ENCODE assay signal across 20 cellular contexts in the genomic region with DNA sequence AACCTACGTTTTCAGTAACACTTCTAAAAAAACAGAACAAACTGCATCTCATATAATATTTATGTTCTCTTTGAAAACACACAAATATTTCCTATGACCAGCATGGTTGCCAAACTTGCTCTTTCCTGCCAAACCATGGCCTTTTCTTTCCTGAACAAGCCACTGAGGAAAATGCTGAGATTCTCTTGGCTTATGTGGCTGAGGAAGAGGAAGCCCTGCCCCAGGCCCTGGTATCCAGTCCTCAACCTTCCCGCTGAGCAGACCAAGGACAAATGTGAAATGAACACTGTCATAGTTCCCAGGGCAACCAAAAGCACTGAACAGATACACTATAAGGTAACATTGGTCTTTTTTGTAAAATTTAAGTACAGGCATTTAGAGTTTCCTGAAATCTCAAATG. TPM values are rescaled to one million over a fixed set of nuclear protein-coding genes. Genes with fewer than 3 reads are reported as not detected.
DNase-seq lines count a peak whose midpoint lies in the region; ATAC-seq, FAIRE-seq and TF ChIP-seq lines count a peak whose summit lies in the region.
"Had no signal": no experiment of that assay in that cellular context is flagged by ENCODE, and none has a peak within 500 bp of the region (broad histone marks: within the 10 kb centered on the region; RNA-seq: fewer than 3 reads in every experiment).

No MANE protein-coding gene starts in this region.

- H3T11ph ChIP-seq in H9 (ENCODE audit: low read length) = no peak overlapping the region

- TF ChIP-seq POLR2A in endothelial cell of umbilical vein (IDR thresholded peaks at IDR 0.05; ENCODE audit: low read depth, low read length) (no peak), uterus (IDR thresholded peaks at IDR 0.05) (no peak)

- H3K9me3 ChIP-seq in right cardiac atrium (ENCODE audit: control insufficient read depth, low read length) (peaks cover 2% of the 10 kb centered on the region), endothelial cell of umbilical vein (replicated peaks; ENCODE audit: control insufficient read depth, insufficient read depth, low read length) (no peaks in the 10 kb centered on the region), uterus (no peaks in the 10 kb centered on the region), H9 (ENCODE audit: control insufficient read depth, low read depth, low read length) (peaks cover 11% of the 10 kb centered on the region)
- H3K9me3 ChIP-seq: Caco-2 had no signal

- ATAC-seq in right cardiac atrium (peak; percentile 55 to 79), Right ventricle myocardium superior (ENCODE audit: poor library complexity) (no peak)
- ATAC-seq: GM12878 had no signal

- TF ChIP-seq CTCF in endothelial cell of umbilical vein (IDR thresholded peaks at IDR 0.05; ENCODE audit: extremely low read depth in 1 of 2, insufficient read depth in 1 of 2, low read depth in 1 of 2, low read length in 2 of 2) = no peak
- TF ChIP-seq CTCF in nephron (IDR thresholded peaks at IDR 0.05; ENCODE audit: unreplicated experiment in 3 of 3) = no peak
- TF ChIP-seq CTCF in uterus (IDR thresholded peaks at IDR 0.05) = no peak
- no peak for TF ChIP-seq CTCF in H9 (conservative IDR thresholded peaks at IDR 0.05)

- H3K27ac Mint-ChIP-seq in nephron = peak overlapping the region; percentile 33 to 72 (median 52)
- H3K27ac Mint-ChIP-seq in H9 = no peak overlapping the region

- FAIRE-seq in endothelial cell of umbilical vein (lab: Jason Lieb, UNC) = peak; percentile 74
- FAIRE-seq: GM12878, GM19239 had no signal

- no peak overlapping the region for H3K56ac ChIP-seq in H9 (ENCODE audit: insufficient read length, low read depth, low read length)

- no peak overlapping the region for H4K5ac ChIP-seq in H9 (ENCODE audit: insufficient read length, low read depth, low read length)

- no peak overlapping the region for H4K91ac ChIP-seq in H9 (ENCODE audit: insufficient read length, low read depth, low read length)

- no peaks in the 10 kb centered on the region for H3K79me1 ChIP-seq in H9 (ENCODE audit: insufficient read depth, low read depth, low read length, poor library complexity, severe bottlenecking)

- dilution Hi-C loops in endothelial cell of umbilical vein (cut with MboI; ENCODE audit: extremely low pct_ligation_motif_present, low sequenced_read_pairs) = no loop called here

- no peak overlapping the region for H3K4me3 Mint-ChIP-seq in nephron
- no peak overlapping the region for H3K4me3 Mint-ChIP-seq in H9

- intact Hi-C loops in right cardiac atrium (cut with DNase I) = no loop called here
- intact Hi-C loops in Right ventricle myocardium superior (cut with DNase I) = no loop called here
- intact Hi-C loops in endothelial cell of umbilical vein (cut with micrococcal nuclease) = no loop called here
- intact Hi-C loops in uterus (cut with DNase I; ENCODE audit: low total_unique reads) = no loop called here

- H3K4me3 ChIP-seq in right cardiac atrium (ENCODE audit: low read length) (no peak overlapping the region), endothelial cell of umbilical vein (replicated peaks in 1 of 3; ENCODE audit: insufficient read depth in 1 of 3, low read depth in 1 of 3, low read length in 3 of 3) (no peak overlapping the region), uterus (no peak overlapping the region)
- H3K4me3 ChIP-seq: GM12878, SJSA1 had no signal

- no peak overlapping the region for H3K14ac ChIP-seq in H9 (ENCODE audit: insufficient read depth, low read length)

- peaks cover 57% of the 10 kb centered on the region for H3K36me3 Mint-ChIP-seq in nephron (ENCODE audit: low read depth)
- H3K36me3 Mint-ChIP-seq in H9 (ENCODE audit: insufficient read depth in 1 of 3, low read depth in 3 of 3) = peaks cover 13 to 23% (median 15%) of the 10 kb centered on the region in 3 experiments

- no peaks in the 10 kb centered on the region for H3K23me2 ChIP-seq in H9 (ENCODE audit: insufficient read length, low read depth, low read length, poor library complexity, severe bottlenecking)

- H3K27ac ChIP-seq in right cardiac atrium (ENCODE audit: low read length) (no peak overlapping the region), endothelial cell of umbilical vein (ENCODE audit: insufficient read depth, low read depth, low read length) (no peak overlapping the region), uterus (peak overlapping the region; percentile 22 to 65), H9 (ENCODE audit: insufficient read length, low read depth, low read length) (no peak overlapping the region)
- H3K27ac ChIP-seq: C4-2B, SJSA1 had no signal

- H2BK12ac ChIP-seq in H9 (ENCODE audit: insufficient read length, low read depth, low read length) = no peak overlapping the region

- H3K18ac ChIP-seq in H9 (ENCODE audit: insufficient read length, low read depth, low read length) = no peak overlapping the region

- H2AFZ ChIP-seq in endothelial cell of umbilical vein (ENCODE audit: low read depth, low read length) (no peak overlapping the region), H9 (ENCODE audit: low read length) (no peak overlapping the region)

- WGBS in right cardiac atrium = 57% methylated on average over 2 of the region's 2 CpGs
- no CpG with 5 or more reads among the region's 2 CpGs for WGBS in H9 (ENCODE audit: extremely low coverage, insufficient read length, low lambda C conversion rate)

- no peaks in the 10 kb centered on the region for H4K20me1 ChIP-seq in endothelial cell of umbilical vein (replicated peaks; ENCODE audit: control insufficient read depth, extremely low read depth, insufficient read depth, low read length)
- no peaks in the 10 kb centered on the region for H4K20me1 ChIP-seq in H9 (ENCODE audit: control insufficient read depth, insufficient read depth, insufficient read length)

- H2AK5ac ChIP-seq in H9 (ENCODE audit: insufficient read length, low read length) = no peak overlapping the region

- no peak overlapping the region for H3K4ac ChIP-seq in H9 (ENCODE audit: low read depth, low read length)

- H3K27me3 Mint-ChIP-seq in nephron (ENCODE audit: low read depth) = no peaks in the 10 kb centered on the region
- no peaks in the 10 kb centered on the region for H3K27me3 Mint-ChIP-seq in H9 (ENCODE audit: low read depth)

- peaks cover 24% of the 10 kb centered on the region for H3K4me1 Mint-ChIP-seq in nephron
- no peaks in the 10 kb centered on the region for H3K4me1 Mint-ChIP-seq in H9

- H3K9me1 ChIP-seq in endothelial cell of umbilical vein (replicated peaks; ENCODE audit: control insufficient read depth, extremely low read depth, insufficient read depth, low read length) = no peaks in the 10 kb centered on the region

- no peak overlapping the region for H2BK15ac ChIP-seq in H9 (ENCODE audit: low read depth, low read length)

- peaks cover 19 to 21% of the 10 kb centered on the region in 2 experiments for H3K36me3 ChIP-seq in endothelial cell of umbilical vein (ENCODE audit: control insufficient read depth in 2 of 2, extremely low read depth in 1 of 2, insufficient read depth in 2 of 2, low read length in 2 of 2)
- H3K36me3 ChIP-seq in uterus = no peaks in the 10 kb centered on the region

- peaks cover 8% of the 10 kb centered on the region for H3K79me2 ChIP-seq in endothelial cell of umbilical vein (ENCODE audit: control insufficient read depth, insufficient read depth, low read length)
- no peaks in the 10 kb centered on the region for H3K79me2 ChIP-seq in H9 (ENCODE audit: insufficient read depth, low read length)

- H4K8ac ChIP-seq in H9 (replicated peaks; ENCODE audit: insufficient read length, low read depth, low read length) = no peak overlapping the region

- POLR2A ChIA-PET in endothelial cell of umbilical vein (lab: Charles Lee) = no interaction called here

- H3K27me3 ChIP-seq in right cardiac atrium (ENCODE audit: control insufficient read depth, insufficient read depth) = no peaks in the 10 kb centered on the region
- no peaks in the 10 kb centered on the region for H3K27me3 ChIP-seq in endothelial cell of umbilical vein (ENCODE audit: control insufficient read depth in 2 of 2, insufficient read depth in 2 of 2, low read length in 2 of 2)
- H3K27me3 ChIP-seq in uterus = no peaks in the 10 kb centered on the region
- H3K27me3 ChIP-seq in H9 (ENCODE audit: insufficient read depth, low read length) = no peaks in the 10 kb centered on the region
- H3K27me3 ChIP-seq: SJSA1 had no signal

- no TSS peak for BruUV-seq in endothelial cell of umbilical vein (replicated peaks; lab: Mats Ljungman, UMichigan)

- no peak for DNase-seq in right cardiac atrium
- DNase-seq in Right ventricle myocardium superior = no peak
- peak; percentile 80 for DNase-seq in endothelial cell of umbilical vein (ENCODE audit: low read depth, low spot score)
- peak in 1 of 2 donors; percentile 46 for DNase-seq in uterus
- DNase-seq in H9 = no peak
- no peak for DNase-seq in NCI-H2029 treated with DMSO at 0.1 percent for 48 hours (lab: John Stamatoyannopoulos, UW)
- no peak for DNase-seq in NCI-H1436 treated with DMSO at 0.1 percent for 48 hours (lab: John Stamatoyannopoulos, UW)
- DNase-seq: 8988T, Caco-2, DMS53, Kasumi-1, NCI-H1105 treated with DMSO at 0.1 percent for 48 hours, NCI-H1930, NCI-H510A treated with DMSO at 0.1 percent for 48 hours, RPMI8226 had no signal

- H3K4me2 ChIP-seq in endothelial cell of umbilical vein (ENCODE audit: insufficient read depth, low read length) = no peak overlapping the region
- H3K4me2 ChIP-seq in H9 (ENCODE audit: insufficient read depth, insufficient read length, low read length) = no peak overlapping the region

- no peak overlapping the region for H2BK5ac ChIP-seq in H9 (ENCODE audit: insufficient read length, low read length)

- H2BK20ac ChIP-seq in H9 (ENCODE audit: low read depth, low read length, poor library complexity, severe bottlenecking) = no peak overlapping the region

- H3K4me1 ChIP-seq in right cardiac atrium (ENCODE audit: control insufficient read depth, insufficient read depth, low read length) (no peaks in the 10 kb centered on the region), endothelial cell of umbilical vein (ENCODE audit: control insufficient read depth, extremely low read depth, insufficient read depth, low read length) (peaks cover 9% of the 10 kb centered on the region), uterus (no peaks in the 10 kb centered on the region), H9 (ENCODE audit: insufficient read depth, low read length) (no peaks in the 10 kb centered on the region)
- H3K4me1 ChIP-seq: Caco-2, SJSA1 had no signal

- CTCF ChIA-PET in endothelial cell of umbilical vein (lab: Charles Lee) = no interaction called here

- peaks cover 12% of the 10 kb centered on the region for H3K9me3 Mint-ChIP-seq in nephron
- peaks cover 11 to 14% of the 10 kb centered on the region in 2 experiments for H3K9me3 Mint-ChIP-seq in H9

- no peak overlapping the region for H3K23ac ChIP-seq in H9 (ENCODE audit: insufficient read length, low read depth, low read length)

- no peak overlapping the region for H3K9ac ChIP-seq in endothelial cell of umbilical vein (replicated peaks; ENCODE audit: extremely low read depth, insufficient read depth, low read length)
- H3K9ac ChIP-seq in H9 (ENCODE audit: extremely low read depth, insufficient read length, low read length) = no peak overlapping the region

- H2BK120ac ChIP-seq in H9 (ENCODE audit: low read depth, low read length, poor library complexity, severe bottlenecking) = no peak overlapping the region

RNA-seq across cellular contexts. Expression of a gene that starts 35.9 kb away (rescaled TPM):
- 100 to 1,000 TPM in 2 of 4 donors, 10 to 100 TPM in 2; 94.6 to 103 (median 99.1) TPM for total RNA-seq in right cardiac atrium
- polyA plus RNA-seq in right cardiac atrium = 76.2 TPM
- total RNA-seq in Right ventricle myocardium superior = 108 TPM
- total RNA-seq in endothelial cell of umbilical vein = 110 and 111 TPM in 2 replicates
- polyA plus RNA-seq in endothelial cell of umbilical vein = 61.6 and 89.3 TPM in 2 replicates
- polyA plus RNA-seq in endothelial cell of umbilical vein (2011; cell fraction: cytosol; rRNA removed) = 75.7 and 82.8 TPM in 2 replicates
- polyA plus RNA-seq in endothelial cell of umbilical vein (2011; cell fraction: nucleus; rRNA removed) = 178 and 273 TPM in 2 replicates
- polyA plus RNA-seq in endothelial cell of umbilical vein (2012) = 103 and 157 TPM in 2 replicates
- polyA minus RNA-seq in endothelial cell of umbilical vein = 182 and 183 TPM in 2 replicates
- 120 TPM for polyA minus RNA-seq in endothelial cell of umbilical vein (2011; cell fraction: cytosol; rRNA and poly(A)+ RNA removed)
- 83.4 and 101 TPM in 2 replicates for polyA minus RNA-seq in endothelial cell of umbilical vein (2011; cell fraction: nucleus; rRNA and poly(A)+ RNA removed)
- 100 to 1,000 TPM in 1 of 4 donors, 10 to 100 TPM in 3; 44.7 to 110 (median 60.3) TPM for total RNA-seq in uterus
- 143 and 148 TPM in 2 replicates for total RNA-seq in H9 (2021)

Comparison
In these comparisons a context has a peak if more than half of its experiments do, and no peak if none do; other contexts are left out.
1. H3K27ac ChIP-seq: peak in uterus (2 of 2); none in right cardiac atrium (single experiment), endothelial cell of umbilical vein (single experiment) and H9 (single experiment).
2. H3K27ac Mint-ChIP-seq: peak in nephron (3 of 3); none in H9 (0 of 3).